22 cellular contexts compared by ENCODE assay signal in the genomic region with DNA sequence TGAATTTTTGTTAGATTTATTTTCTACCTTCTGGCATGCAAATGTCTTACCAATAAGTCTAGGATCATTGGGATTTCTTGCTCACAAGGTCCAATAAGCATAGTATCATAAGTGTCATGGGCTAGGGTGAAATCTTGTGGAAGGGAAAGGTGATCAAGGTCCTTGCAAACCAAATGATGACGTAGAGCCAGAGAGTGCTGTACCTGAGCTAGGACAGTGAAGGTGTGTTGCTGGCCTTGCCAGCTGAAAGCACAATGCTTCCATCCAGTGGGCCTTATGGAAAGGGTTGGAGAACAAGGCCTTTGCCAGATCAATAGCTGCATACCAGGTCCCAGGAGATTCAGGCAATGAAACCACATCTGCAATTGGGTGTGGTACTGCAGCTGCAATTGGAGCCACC.
"Had no signal": no experiment of that assay in that cellular context is flagged by ENCODE, and none has a peak within 500 bp of the region (broad histone marks: within the 10 kb centered on the region; RNA-seq: fewer than 3 reads in every experiment).

No MANE protein-coding gene starts in this region.

- H3K9ac ChIP-seq: SK-N-SH had no signal

- H3K27ac ChIP-seq: HL-60 had no signal

- ATAC-seq: T-cell had no signal

- H3K9me3 ChIP-seq: SK-N-SH had no signal

- FAIRE-seq: HTR-8/SVneo, RCC 7860 had no signal

- DNase-seq: KBM-7, NCI-H1092, NCI-H1105 treated with DMSO at 0.1 percent for 48 hours, NCI-H1417 treated with DMSO at 0.1 percent for 48 hours, NCI-H146, NCI-H1694 treated with DMSO at 0.1 percent for 48 hours, NCI-H1930, NCI-H2081, NCI-H2107, NCI-H345, NCI-H446 treated with DMSO at 0.1 percent for 48 hours, NCI-H510A treated with DMSO at 0.1 percent for 48 hours, NCI-H526, NCI-H748 treated with DMSO at 0.1 percent for 48 hours, RPMI8226, SHP77, SK-N-SH, SW 1271, T-cell had no signal

- H3K4me2 ChIP-seq: SK-N-SH had no signal
